8 cellular contexts compared by ENCODE assay signal in genomic region chr6:44222987-44223470, GRCh38. TPM values are rescaled to one million over a fixed set of nuclear protein-coding genes. Genes with fewer than 3 reads are reported as not detected.
DNase-seq lines count a peak whose midpoint lies in the region; ATAC-seq and TF ChIP-seq lines count a peak whose summit lies in the region.

No MANE protein-coding gene starts in this region.

- POLR2A ChIA-PET in T-cell (lab: Charles Lee): no interaction called here

- peaks cover 0 to 12% of the 10 kb centered on the region in 2 donors for H3K27me3 Mint-ChIP-seq in T-cell

- TF ChIP-seq CTCF in fibroblast of the aortic adventitia (IDR thresholded peaks at IDR 0.05; ENCODE audit: insufficient read depth, low read length): no peak

- peaks cover 21 to 42% (median 28%) of the 10 kb centered on the region in 3 donors for H3K4me1 Mint-ChIP-seq in T-cell

- H3K4me3 ChIP-seq in fibroblast of the aortic adventitia (ENCODE audit: low read depth, low read length): peak overlapping the region; percentile 67

- no peaks in the 10 kb centered on the region for H3K36me3 Mint-ChIP-seq in T-cell

- peak overlapping the region; percentile 39 to 57 for H3K27ac Mint-ChIP-seq in T-cell

- CTCF ChIA-PET in T-cell (lab: Charles Lee): interaction anchor here (0.5 to 2.3 kb wide), 13 partner anchors 10 to 165 kb away, joined by 3 to 15 read pairs (median 4); partner anchors contain the start of genes HSP90AB1 (in 1 of the 2) and SLC35B2 (in 1 of the 2)

- DNase-seq in stimulated activated CD4-positive, alpha-beta T cell treated with anti-CD3 and anti-CD28 coated beads, Interleukin-2, amount 100 ng/mL, for 24 hours: peak; percentile 18 to 38
- no peak for DNase-seq in stimulated activated CD4-positive, alpha-beta T cell treated with anti-CD3 and anti-CD28 coated beads, Interleukin-15, amount 100 ng/mL, for 24 hours
- DNase-seq in T-cell (no peak), fibroblast of the aortic adventitia (ENCODE audit: low read depth) (no peak), sciatic nerve (ENCODE audit: low spot score) (no peak), NCI-H748 (lab: John Stamatoyannopoulos, UW; ENCODE audit: unreplicated experiment) (no peak), iPS-NIHi7 (ENCODE audit: extremely low spot score) (no peak)

- peak in 2 of 4 experiments; percentile 1 to 4 for ATAC-seq in T-cell (replicated peaks in 1 of 4)
- ATAC-seq in sciatic nerve: peak; percentile 1
- no peak for ATAC-seq in HG03139 (IDR thresholded peaks at IDR 0.05; ENCODE audit: unreplicated experiment)

- H3K4me3 Mint-ChIP-seq in T-cell: peak overlapping the region; percentile 75 to 88 (median 77)

- intact Hi-C loops in sciatic nerve (cut with DNase I): no loop called here

- no peaks in the 10 kb centered on the region for H3K9me3 Mint-ChIP-seq in T-cell

RNA-seq across cellular contexts. Expression of gene SLC29A1, which starts 0.4 kb away (rescaled TPM):
- total RNA-seq in T-cell (1 to 10 TPM; 1.3 to 8.0 (median 3.4) TPM), fibroblast of the aortic adventitia (ENCODE audit: low replicate concordance) (5.2 and 23.6 TPM in 2 replicates), sciatic nerve (71.7 TPM)

RNA-seq across cellular contexts. Expression of gene MYMX, which starts 6.3 kb away (rescaled TPM):
- total RNA-seq in T-cell (not detected), fibroblast of the aortic adventitia (ENCODE audit: low replicate concordance) (not detected in 2 replicates), sciatic nerve (2.1 TPM)

RNA-seq across cellular contexts. Expression of gene HSP90AB1, which starts 23.9 kb away (rescaled TPM):
- total RNA-seq in T-cell (100 to 1,000 TPM; 394 to 454 (median 404) TPM), fibroblast of the aortic adventitia (ENCODE audit: low replicate concordance) (797 and 832 TPM in 2 replicates), sciatic nerve (470 TPM)

RNA-seq across cellular contexts. Expression of gene SLC35B2, which starts 34.3 kb away (rescaled TPM):
- 10 to 100 TPM; 14.6 to 21.8 (median 20.3) TPM for total RNA-seq in T-cell
- total RNA-seq in fibroblast of the aortic adventitia (ENCODE audit: low replicate concordance): 56.4 and 60.8 TPM in 2 replicates
- total RNA-seq in sciatic nerve: 26.8 TPM

RNA-seq across cellular contexts. Expression of gene NFKBIE, which starts 42.3 kb away (rescaled TPM):
- total RNA-seq in T-cell (10 to 100 TPM in 4 of 5 donors, 1 to 10 TPM in 1; 9.9 to 35.0 (median 13.6) TPM), fibroblast of the aortic adventitia (ENCODE audit: low replicate concordance) (5.4 and 74.7 TPM in 2 replicates), sciatic nerve (9.1 TPM)

Comparison
In these comparisons a context has a peak if more than half of its experiments do, and no peak if none do; other contexts are left out.
1. DNase-seq: peak in stimulated activated CD4-positive, alpha-beta T cell treated with anti-CD3 and anti-CD28 coated beads, Interleukin-2, amount 100 ng/mL, for 24 hours (2 of 2); none in stimulated activated CD4-positive, alpha-beta T cell treated with anti-CD3 and anti-CD28 coated beads, Interleukin-15, amount 100 ng/mL, for 24 hours (single experiment), T-cell (0 of 34), fibroblast of the aortic adventitia (single experiment), sciatic nerve (single experiment), NCI-H748 (single experiment) and iPS-NIHi7 (single experiment).